ENCODE assay signal across 9 cellular contexts in genomic region chr12:8636007-8636346, GRCh38. TPM values are rescaled to one million over a fixed set of nuclear protein-coding genes. Genes with fewer than 3 reads are reported as not detected.
"Had no signal": no experiment of that assay in that cellular context is flagged by ENCODE, and none has a peak within 500 bp of the region (broad histone marks: within the 10 kb centered on the region; RNA-seq: fewer than 3 reads in every experiment).

No MANE protein-coding gene starts in this region.

RNA-seq across cellular contexts. Expression of gene AICDA, which starts 23.3 kb away (rescaled TPM):
- total RNA-seq: activated CD8-positive, alpha-beta T cell treated with anti-CD3 and anti-CD28 coated beads for 36 hours; activated naive CD8-positive, alpha-beta T cell treated with anti-CD3 and anti-CD28 coated beads for 36 hours; activated T-cell treated with anti-CD3 and anti-CD28 coated beads, Interleukin-2, amount 50 U/mL, for 72 hours; activated T-helper 2 cell treated with anti-CD3 and anti-CD28 coated beads, Interferon-gamma antibody, Interleukin-2, Interleukin-4, amounts not matched to agents 10 μg/mL and 5 μg/mL and 100 μg/mL, durations not matched to agents 14 hours and 24 hours and 36 hours; NCI-H460; RPMI7951 had no signal
- polyA plus RNA-seq: cardiac muscle cell had no signal

RNA-seq across cellular contexts. Expression of gene MFAP5, which starts 26.6 kb away (rescaled TPM):
- total RNA-seq: activated CD8-positive, alpha-beta T cell treated with anti-CD3 and anti-CD28 coated beads for 36 hours; activated naive CD8-positive, alpha-beta T cell treated with anti-CD3 and anti-CD28 coated beads for 36 hours; activated T-cell treated with anti-CD3 and anti-CD28 coated beads, Interleukin-2, amount 50 U/mL, for 72 hours; activated T-helper 2 cell treated with anti-CD3 and anti-CD28 coated beads, Interferon-gamma antibody, Interleukin-2, Interleukin-4, amounts not matched to agents 10 μg/mL and 5 μg/mL and 100 μg/mL, durations not matched to agents 14 hours and 24 hours and 36 hours; cardiac muscle cell; NCI-H460; OCI-LY7; RPMI7951; T-cell had no signal
- polyA plus RNA-seq: cardiac muscle cell had no signal
